Comparison of ENCODE assay signal across 18 cellular contexts in genomic region chr20:43462369-43463132, GRCh38. TPM values are rescaled to one million over a fixed set of nuclear protein-coding genes. Genes with fewer than 3 reads are reported as not detected.
DNase-seq lines count a peak whose midpoint lies in the region; ATAC-seq, FAIRE-seq and TF ChIP-seq lines count a peak whose summit lies in the region.
"Had no signal": no experiment of that assay in that cellular context is flagged by ENCODE, and none has a peak within 500 bp of the region (broad histone marks: within the 10 kb centered on the region; RNA-seq: fewer than 3 reads in every experiment).

No MANE protein-coding gene starts in this region.

- CTCF ChIA-PET in IMR-90 (lab: Yijun Ruan, JAX) (no interaction called here), K562 (lab: Yijun Ruan, JAX; ENCODE audit: low intra/inter-chr PET ratio) (no interaction called here)

- no peak for DNase-seq in activated T-cell treated with anti-CD3 and anti-CD28 coated beads, Interleukin-2, amount 50 U/mL, for 72 hours
- DNase-seq in activated T-cell treated with anti-CD3 and anti-CD28 coated beads, Interleukin-2, amount 50 U/mL, for 48 hours = no peak
- DNase-seq in IMR-90 (no peak), K562 (ENCODE audit: extremely low read depth in 1 of 4, low spot score in 3 of 4) (no peak), type B pancreatic cell (ENCODE audit: extremely low spot score, unreplicated experiment) (no peak), NCI-H446 (lab: John Stamatoyannopoulos, UW) (no peak)
- DNase-seq: GF-D8, H7, NCI-H1105 treated with DMSO at 0.1 percent for 48 hours, NCI-H1694 treated with DMSO at 0.1 percent for 48 hours, NCI-H2107, NCI-H345, NCI-H748 treated with DMSO at 0.1 percent for 48 hours, RPMI8226, SIG-M5 had no signal

- H3K79me1 ChIP-seq in IMR-90 (ENCODE audit: low read depth in 1 of 2, low read length in 2 of 2) = peaks cover 28 to 75% of the 10 kb centered on the region in 2 experiments

- FAIRE-seq in K562 (lab: Jason Lieb, UNC) = no peak
- FAIRE-seq: A204.1 had no signal

- no peak overlapping the region for H2BK120ac ChIP-seq in IMR-90 (ENCODE audit: low read depth, low read length)

- no peaks in the 10 kb centered on the region for H3K27me3 Mint-ChIP-seq in activated T-cell treated with anti-CD3 and anti-CD28 coated beads, Interleukin-2, amount 50 U/mL, for 72 hours (ENCODE audit: low read depth)
- no peaks in the 10 kb centered on the region for H3K27me3 Mint-ChIP-seq in type B pancreatic cell

- H3K4me1 ChIP-seq in IMR-90 (ENCODE audit: control insufficient read depth, insufficient read depth, low read length) = peaks cover 2% of the 10 kb centered on the region; the same call in 1 of the 2 replicates
- peaks cover 5 to 7% of the 10 kb centered on the region in 2 experiments; a peak in 4 of 5 replicates for H3K4me1 ChIP-seq in K562 (replicated peaks in 1 of 2; ENCODE audit: control insufficient read depth in 2 of 2, insufficient read depth in 2 of 2, low read length in 2 of 2)

- no peak overlapping the region for H3K18ac ChIP-seq in IMR-90 (ENCODE audit: low read depth, low read length)

- no peak overlapping the region for H4K91ac ChIP-seq in IMR-90 (ENCODE audit: insufficient read depth, low read depth, low read length)

- no peak overlapping the region for H2AFZ ChIP-seq in IMR-90 (replicated peaks; ENCODE audit: low read length, poor library complexity)
- H2AFZ ChIP-seq in K562 (ENCODE audit: low read depth, low read length) = no peak overlapping the region

- no peak overlapping the region for H4K8ac ChIP-seq in IMR-90 (ENCODE audit: low read depth in 2 of 2, low read length in 2 of 2)

- no peaks in the 10 kb centered on the region for H3K9me3 ChIP-seq in IMR-90 (ENCODE audit: control insufficient read depth, insufficient read depth, low read length)
- H3K9me3 ChIP-seq in K562 (replicated peaks; ENCODE audit: control insufficient read depth, insufficient read depth, low read depth, low read length) = no peaks in the 10 kb centered on the region
- H3K9me3 ChIP-seq: BLaER1 treated with 17β-estradiol and CSF1 and Interleukin-3, amounts not matched to agents 10 nM and 100 nM had no signal

- H2BK15ac ChIP-seq in IMR-90 (ENCODE audit: low read depth, low read length) = no peak overlapping the region

- in situ Hi-C loops in IMR-90 (cut with MboI; ENCODE audit: low sequenced_read_pairs) (no loop called here), K562 (cut with MboI) (no loop called here)

- no peak overlapping the region for H2BK5ac ChIP-seq in IMR-90 (ENCODE audit: low read depth, low read length, poor library complexity, severe bottlenecking)

- no peak overlapping the region for H3K4ac ChIP-seq in IMR-90 (ENCODE audit: low read depth, low read length)

- peak overlapping the region; percentile 86 for H3K27ac Mint-ChIP-seq in activated T-cell treated with anti-CD3 and anti-CD28 coated beads, Interleukin-2, amount 50 U/mL, for 72 hours
- peak overlapping the region; percentile 26 for H3K27ac Mint-ChIP-seq in type B pancreatic cell

- TF ChIP-seq EP300 in K562 (IDR thresholded peaks at IDR 0.05; ENCODE audit: low read length) = no peak

- intact Hi-C loops in IMR-90 (cut with micrococcal nuclease) (loop anchor here (2.0 to 5.0 kb wide), 2 partner anchors 128 to 620 kb away; partner anchors contain the start of gene IFT52), K562 (cut with micrococcal nuclease) (no loop called here)

- H3K36me3 ChIP-seq in IMR-90 (ENCODE audit: control insufficient read depth, insufficient read depth, low read length) = peaks cover 61% of the 10 kb centered on the region
- peaks cover 75% of the 10 kb centered on the region for H3K36me3 ChIP-seq in K562 (ENCODE audit: control insufficient read depth, insufficient read depth, low read length)

- H2BK20ac ChIP-seq in IMR-90 (ENCODE audit: low read depth, low read length) = no peak overlapping the region

- no peaks in the 10 kb centered on the region for H3K9me3 Mint-ChIP-seq in activated T-cell treated with anti-CD3 and anti-CD28 coated beads, Interleukin-2, amount 50 U/mL, for 72 hours
- H3K9me3 Mint-ChIP-seq in type B pancreatic cell = no peaks in the 10 kb centered on the region

- BruUV-seq in IMR-90 (replicated peaks; lab: Mats Ljungman, UMichigan) (no TSS peak), K562 (replicated peaks; lab: Mats Ljungman, UMichigan) (no TSS peak)

- TF ChIP-seq POLR2A in IMR-90 (IDR thresholded peaks at IDR 0.05; ENCODE audit: low read depth, low read length) = no peak
- TF ChIP-seq POLR2A in K562 (conservative IDR thresholded peaks at IDR 0.05) = no peak

- no peak overlapping the region for H3K27ac ChIP-seq in IMR-90 (ENCODE audit: insufficient read depth, low read length)
- H3K27ac ChIP-seq in K562 (ENCODE audit: extremely low read depth, low read depth, low read length) = no peak overlapping the region
- H3K27ac ChIP-seq: BLaER1 treated with 17β-estradiol and CSF1 and Interleukin-3, amounts not matched to agents 10 nM and 100 nM had no signal

- H3K9ac ChIP-seq in IMR-90 (ENCODE audit: low read depth, low read length) = no peak overlapping the region
- H3K9ac ChIP-seq in K562 (ENCODE audit: insufficient read depth in 1 of 2, low read depth in 2 of 2, low read length in 2 of 2) = no peak overlapping the region
- H3K9ac ChIP-seq: BLaER1 treated with 17β-estradiol and CSF1 and Interleukin-3, amounts not matched to agents 10 nM and 100 nM had no signal

- peaks cover 37% of the 10 kb centered on the region for H3K4me1 Mint-ChIP-seq in activated T-cell treated with anti-CD3 and anti-CD28 coated beads, Interleukin-2, amount 50 U/mL, for 72 hours (ENCODE audit: low read depth)
- peaks cover 27% of the 10 kb centered on the region for H3K4me1 Mint-ChIP-seq in type B pancreatic cell (ENCODE audit: unreplicated experiment)

- TF ChIP-seq RAD21 in IMR-90 (IDR thresholded peaks at IDR 0.05; ENCODE audit: low read length) = no peak
- no peak for TF ChIP-seq RAD21 in K562 (CRISPR knock-in tag; conservative IDR thresholded peaks at IDR 0.05 in 1 of 2, IDR thresholded peaks at IDR 0.05 in 1 of 2)

- H3K79me2 ChIP-seq in K562 (ENCODE audit: control insufficient read depth, insufficient read depth, low read length) = peaks cover 53% of the 10 kb centered on the region

- no peak overlapping the region for H3K4me3 Mint-ChIP-seq in activated T-cell treated with anti-CD3 and anti-CD28 coated beads, Interleukin-2, amount 50 U/mL, for 72 hours
- peak overlapping the region; percentile 26 for H3K4me3 Mint-ChIP-seq in type B pancreatic cell

- WGBS in IMR-90 (ENCODE audit: extremely low coverage in 2 of 2, insufficient read length in 1 of 2), 2 experiments = no CpG with 5 or more reads among the region's 2 CpGs
- WGBS in K562 (ENCODE audit: insufficient coverage, low coverage, missing lambda C conversion rate) = 95% methylated on average over 2 of the region's 2 CpGs

- dilution Hi-C loops in IMR-90 (cut with HindIII; ENCODE audit: low sequenced_read_pairs, unreplicated experiment) = no loop called here

- H3K27me3 ChIP-seq in IMR-90 (ENCODE audit: control insufficient read depth, insufficient read depth, low read length) = no peaks in the 10 kb centered on the region
- H3K27me3 ChIP-seq in K562 (ENCODE audit: control insufficient read depth in 2 of 2, insufficient read depth in 2 of 2, low read length in 2 of 2) = no peaks in the 10 kb centered on the region
- H3K27me3 ChIP-seq: BLaER1 treated with 17β-estradiol and CSF1 and Interleukin-3, amounts not matched to agents 10 nM and 100 nM had no signal

- H2AK5ac ChIP-seq in IMR-90 (ENCODE audit: low read depth, low read length) = no peak overlapping the region

- H2AK9ac ChIP-seq in IMR-90 (replicated peaks; ENCODE audit: low read depth, low read length, poor library complexity) = no peak overlapping the region

- peaks cover 28 to 54% of the 10 kb centered on the region in 2 donors for H3K36me3 Mint-ChIP-seq in activated T-cell treated with anti-CD3 and anti-CD28 coated beads, Interleukin-2, amount 50 U/mL, for 72 hours (ENCODE audit: insufficient read depth in 2 of 2)
- H3K36me3 Mint-ChIP-seq in type B pancreatic cell = peaks cover 57% of the 10 kb centered on the region

- no peak overlapping the region for H3K56ac ChIP-seq in IMR-90 (ENCODE audit: extremely low read depth, insufficient read depth, low read length)

- H3K4me3 ChIP-seq in IMR-90 (ENCODE audit: insufficient read depth, low read depth, low read length) = no peak overlapping the region
- H3K4me3 ChIP-seq in K562 = no peak overlapping the region
- H3K4me3 ChIP-seq: BLaER1 treated with 17β-estradiol and CSF1 and Interleukin-3, amounts not matched to agents 10 nM and 100 nM had no signal

- H3K9me1 ChIP-seq in IMR-90 (ENCODE audit: insufficient read depth, low read length) = peaks cover 3% of the 10 kb centered on the region
- H3K9me1 ChIP-seq in K562 (ENCODE audit: control insufficient read depth, insufficient read depth, low read length) = peaks cover 4% of the 10 kb centered on the region

- no peak overlapping the region for H3K14ac ChIP-seq in IMR-90 (replicated peaks; ENCODE audit: low read depth, low read length)

- H4K20me1 ChIP-seq in IMR-90 (ENCODE audit: insufficient read depth, low read length) (peaks cover 76% of the 10 kb centered on the region), K562 (replicated peaks; ENCODE audit: control insufficient read depth, insufficient read depth, low read length) (peaks cover 13% of the 10 kb centered on the region; the same call in 1 of the 2 replicates)

- TF ChIP-seq CTCF in IMR-90 (conservative IDR thresholded peaks at IDR 0.05; ENCODE audit: low read depth, low read length) (no peak), K562 (IDR thresholded peaks at IDR 0.05 in 2 of 3, conservative IDR thresholded peaks at IDR 0.05 in 1 of 3; ENCODE audit: insufficient read depth in 2 of 3, low read depth in 1 of 3, low read length in 3 of 3) (no peak), type B pancreatic cell (conservative IDR thresholded peaks at IDR 0.05) (no peak)

- no peak overlapping the region for H4K5ac ChIP-seq in IMR-90 (ENCODE audit: low read depth, low read length)

- POLR2A ChIA-PET in IMR-90 (lab: Charles Lee; ENCODE audit: unreplicated experiment) = interaction anchor here (0.6 kb wide), 2 partner anchors 31 to 1555 kb away, joined by 3 to 4 read pairs; no protein-coding TSS in a partner anchor
- POLR2A ChIA-PET in K562 (lab: Yijun Ruan, JAX) = interaction anchor here (1.0 to 3.8 kb wide), 5 partner anchors 9 to 106 kb away, joined by 3 to 23 read pairs (median 6); no protein-coding TSS in a partner anchor

- no peak overlapping the region for H3K23ac ChIP-seq in IMR-90 (ENCODE audit: low read depth, low read length)

- ATAC-seq in activated T-cell treated with anti-CD3 and anti-CD28 coated beads, Interleukin-2, amount 50 U/mL, for 72 hours (replicated peaks in 1 of 2) = no peak
- ATAC-seq in IMR-90 (ENCODE audit: low read depth) (no peak), K562 (no peak), HG03280 (IDR thresholded peaks at IDR 0.05; ENCODE audit: unreplicated experiment) (no peak)

- H3K4me2 ChIP-seq in IMR-90 (ENCODE audit: low read depth, low read length) = no peak overlapping the region
- H3K4me2 ChIP-seq in K562 (ENCODE audit: insufficient read depth, low read length) = no peak overlapping the region

RNA-seq across cellular contexts. Expression of gene SRSF6, which starts 4.9 kb away (rescaled TPM):
- total RNA-seq in activated T-cell treated with anti-CD3 and anti-CD28 coated beads, Interleukin-2, amount 50 U/mL, for 72 hours = 100 to 1,000 TPM; 128 to 158 TPM
- 72.4 and 74.2 TPM in 2 replicates for total RNA-seq in IMR-90 (2012; rRNA removed)
- polyA plus RNA-seq in IMR-90 (2012; rRNA removed) = 116 and 134 TPM in 2 replicates
- 27.8 and 48.5 TPM in 2 replicates for polyA plus RNA-seq in IMR-90 (2012; cell fraction: cytosol; rRNA removed)
- 79.1 and 499 TPM in 2 replicates for polyA plus RNA-seq in IMR-90 (2012; cell fraction: nucleus; rRNA removed; ENCODE audit: low replicate concordance)
- 123 and 206 TPM in 2 replicates for total RNA-seq in K562 (2011; cell fraction: chromatin; rRNA removed; ENCODE audit: low replicate concordance)
- total RNA-seq in K562 (2011; cell fraction: nucleolus; rRNA removed) = 65.5 and 74.5 TPM in 2 replicates
- 119 and 180 TPM in 2 replicates for total RNA-seq in K562 (2011; cell fraction: nucleoplasm; rRNA removed)
- 52.4 and 55.6 TPM in 2 replicates for total RNA-seq in K562 (2014; rRNA removed)
- total RNA-seq in K562 (2014; rRNA removed; fragmentation: Illumina TruSeq; extraction: Trizol) = 73.1 and 81.5 TPM in 2 replicates
- 78.8 and 80.4 TPM in 2 replicates for total RNA-seq in K562 (2015; rRNA removed; fragmentation: Illumina TruSeq; extraction: Trizol)
- 140 and 141 TPM in 2 replicates for total RNA-seq in K562 (2021)
- 86.1 and 138 TPM in 2 replicates for polyA plus RNA-seq in K562 (2011; rRNA removed)
- 37.4 and 44.4 TPM in 2 replicates for polyA plus RNA-seq in K562 (2011; cell fraction: cytosol; rRNA removed)
- 287 and 290 TPM in 2 replicates for polyA plus RNA-seq in K562 (2011; cell fraction: nucleus; rRNA removed)
- 89.0 and 99.0 TPM in 2 replicates for polyA plus RNA-seq in K562 (2012)
- 101 and 117 TPM in 2 replicates for polyA plus RNA-seq in K562 (2014; fragmentation: Illumina TruSeq; extraction: Trizol)
- 100 to 1,000 TPM; 148 to 165 TPM for polyA plus RNA-seq in K562 (2014; fragmentation: Nextera tagmentation; extraction: Ambion mirVana)
- polyA plus RNA-seq in K562 (2014; rRNA removed) = 86.5 and 91.3 TPM in 2 replicates
- polyA minus RNA-seq in K562 (2011; rRNA and poly(A)+ RNA removed) = 119 and 177 TPM in 2 replicates
- 45.1 and 79.8 TPM in 2 replicates for polyA minus RNA-seq in K562 (2011; cell fraction: cytosol; rRNA and poly(A)+ RNA removed)
- 56.4 and 90.7 TPM in 2 replicates for polyA minus RNA-seq in K562 (2011; cell fraction: nucleus; rRNA and poly(A)+ RNA removed)
- 203 and 280 TPM in 2 replicates for total RNA-seq in type B pancreatic cell (ENCODE audit: low replicate concordance)

RNA-seq across cellular contexts. Expression of gene L3MBTL1, which starts 44.9 kb away (rescaled TPM):
- 10 to 100 TPM; 17.7 to 20.2 TPM for total RNA-seq in activated T-cell treated with anti-CD3 and anti-CD28 coated beads, Interleukin-2, amount 50 U/mL, for 72 hours
- 1.7 and 2.2 TPM in 2 replicates for total RNA-seq in IMR-90 (2012; rRNA removed)
- 4.3 and 4.5 TPM in 2 replicates for polyA plus RNA-seq in IMR-90 (2012; rRNA removed)
- 1.1 TPM in 2 replicates for polyA plus RNA-seq in IMR-90 (2012; cell fraction: cytosol; rRNA removed)
- 38.8 and 40.5 TPM in 2 replicates for polyA plus RNA-seq in IMR-90 (2012; cell fraction: nucleus; rRNA removed; ENCODE audit: low replicate concordance)
- total RNA-seq in K562 (2011; cell fraction: chromatin; rRNA removed; ENCODE audit: low replicate concordance) = 96.6 and 129 TPM in 2 replicates
- total RNA-seq in K562 (2011; cell fraction: nucleolus; rRNA removed) = 68.4 and 71.2 TPM in 2 replicates
- total RNA-seq in K562 (2011; cell fraction: nucleoplasm; rRNA removed) = 92.8 and 140 TPM in 2 replicates
- 5.5 and 6.2 TPM in 2 replicates for total RNA-seq in K562 (2014; rRNA removed)
- total RNA-seq in K562 (2014; rRNA removed; fragmentation: Illumina TruSeq; extraction: Trizol) = 3.4 and 4.1 TPM in 2 replicates
- 3.2 and 3.4 TPM in 2 replicates for total RNA-seq in K562 (2015; rRNA removed; fragmentation: Illumina TruSeq; extraction: Trizol)
- total RNA-seq in K562 (2021) = 6.1 and 9.4 TPM in 2 replicates
- 10.0 and 18.3 TPM in 2 replicates for polyA plus RNA-seq in K562 (2011; rRNA removed)
- polyA plus RNA-seq in K562 (2011; cell fraction: cytosol; rRNA removed) = 4.0 and 5.7 TPM in 2 replicates
- polyA plus RNA-seq in K562 (2011; cell fraction: nucleus; rRNA removed) = 87.5 and 104 TPM in 2 replicates
- 4.0 and 8.9 TPM in 2 replicates for polyA plus RNA-seq in K562 (2012)
- 4.1 and 4.4 TPM in 2 replicates for polyA plus RNA-seq in K562 (2014; fragmentation: Illumina TruSeq; extraction: Trizol)
- polyA plus RNA-seq in K562 (2014; fragmentation: Nextera tagmentation; extraction: Ambion mirVana) = 1 to 10 TPM in 1 of 2 experiments, under 1 TPM in 1; 0.77 to 1.1 TPM
- 7.7 and 7.9 TPM in 2 replicates for polyA plus RNA-seq in K562 (2014; rRNA removed)
- 13.1 and 17.4 TPM in 2 replicates for polyA minus RNA-seq in K562 (2011; rRNA and poly(A)+ RNA removed)
- 2.8 and 3.2 TPM in 2 replicates for polyA minus RNA-seq in K562 (2011; cell fraction: cytosol; rRNA and poly(A)+ RNA removed)
- polyA minus RNA-seq in K562 (2011; cell fraction: nucleus; rRNA and poly(A)+ RNA removed) = 28.9 and 38.0 TPM in 2 replicates
- 12.2 and 23.1 TPM in 2 replicates for total RNA-seq in type B pancreatic cell (ENCODE audit: low replicate concordance)
